In the genomic region with DNA sequence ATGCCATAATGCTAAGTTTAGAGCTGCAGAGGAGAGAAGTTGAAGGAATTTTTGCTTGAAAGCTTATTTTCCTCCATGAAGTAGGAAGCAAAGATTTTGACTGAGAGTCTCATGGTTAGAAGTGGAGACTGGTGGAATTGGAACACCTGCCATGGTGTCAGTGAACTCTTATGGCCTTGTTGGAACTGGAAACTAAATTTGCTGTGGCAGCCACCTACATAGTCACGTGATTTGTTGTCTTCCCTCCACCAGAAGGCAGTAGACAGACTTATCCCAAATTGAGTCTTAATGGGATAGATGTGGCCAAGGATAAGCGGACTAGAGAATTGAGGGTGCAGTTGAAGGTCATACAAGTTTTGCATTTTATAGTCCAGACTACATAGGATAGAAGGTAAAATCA, we compare ENCODE assay signal across 25 cellular contexts. TPM values are rescaled to one million over a fixed set of nuclear protein-coding genes. Genes with fewer than 3 reads are reported as not detected.
DNase-seq lines count a peak whose midpoint lies in the region; ATAC-seq, FAIRE-seq and TF ChIP-seq lines count a peak whose summit lies in the region.
"Had no signal": no experiment of that assay in that cellular context is flagged by ENCODE, and none has a peak within 500 bp of the region (broad histone marks: within the 10 kb centered on the region; RNA-seq: fewer than 3 reads in every experiment).

No MANE protein-coding gene starts in this region.

- no peak for TF ChIP-seq CTCF in keratinocyte (optimal IDR thresholded peaks at IDR 0.05 in 1 of 3, IDR thresholded peaks at IDR 0.05 in 1 of 3, conservative IDR thresholded peaks at IDR 0.05 in 1 of 3; ENCODE audit: extremely low read depth in 1 of 3, insufficient read depth in 2 of 3, low read length in 3 of 3)

- FAIRE-seq in GM12892 (lab: Jason Lieb, UNC) (peak; percentile 24), keratinocyte (lab: Jason Lieb, UNC) (peak; percentile 51), HTR-8/SVneo (lab: Jason Lieb, UNC) (no peak)

- peaks cover 4 to 9% of the 10 kb centered on the region in 2 donors for H3K36me3 Mint-ChIP-seq in activated T-cell treated with anti-CD3 and anti-CD28 coated beads, Interleukin-2, amount 50 U/mL, for 72 hours (ENCODE audit: insufficient read depth in 2 of 2)
- peaks cover 14% of the 10 kb centered on the region for H3K36me3 Mint-ChIP-seq in activated T-cell treated with anti-CD3 and anti-CD28 coated beads, Interleukin-2, amount 50 U/mL, for 4 hours (ENCODE audit: insufficient read depth)
- peaks cover 77% of the 10 kb centered on the region for H3K36me3 Mint-ChIP-seq in activated T-helper 2 cell treated with anti-CD3 and anti-CD28 coated beads, Interferon-gamma antibody, Interleukin-2, Interleukin-4, amounts not matched to agents 10 μg/mL and 5 μg/mL and 100 μg/mL, durations not matched to agents 14 hours and 24 hours and 36 hours (ENCODE audit: low read depth)
- H3K36me3 Mint-ChIP-seq: stimulated activated naive B cell treated with anti-CD40 and anti-IgM and Interleukin-4, amounts not matched to agents 10 μg/mL and 1 μg/mL and 100 μg/mL, for 72 hours had no signal

- peak overlapping the region; percentile 3 for H3K4me2 ChIP-seq in keratinocyte (ENCODE audit: control insufficient read depth, extremely low read depth, insufficient read depth, low read depth, low read length)

- H3K9me1 ChIP-seq in keratinocyte (ENCODE audit: control insufficient read depth, extremely low read depth, insufficient read depth, low read length), result no peaks in the 10 kb centered on the region

- no peaks in the 10 kb centered on the region for H3K36me3 ChIP-seq in keratinocyte (ENCODE audit: control insufficient read depth in 2 of 2, extremely low read depth in 1 of 2, insufficient read depth in 2 of 2, low read length in 2 of 2)
- H3K36me3 ChIP-seq: heart right ventricle, left lung, ovary had no signal

- H3K4me1 ChIP-seq in keratinocyte (ENCODE audit: control insufficient read depth, extremely low read depth, insufficient read depth, low read length), result peaks cover 22% of the 10 kb centered on the region
- H3K4me1 ChIP-seq: left lung had no signal

- no peaks in the 10 kb centered on the region for H3K9me3 ChIP-seq in keratinocyte (ENCODE audit: control insufficient read depth, low read depth, low read length)
- H3K9me3 ChIP-seq: ovary had no signal

- no peaks in the 10 kb centered on the region for H3K9me3 Mint-ChIP-seq in activated T-cell treated with anti-CD3 and anti-CD28 coated beads, Interleukin-2, amount 50 U/mL, for 72 hours
- H3K9me3 Mint-ChIP-seq in activated T-cell treated with anti-CD3 and anti-CD28 coated beads, Interleukin-2, amount 50 U/mL, for 4 hours, result no peaks in the 10 kb centered on the region
- peaks cover 17% of the 10 kb centered on the region for H3K9me3 Mint-ChIP-seq in activated T-helper 2 cell treated with anti-CD3 and anti-CD28 coated beads, Interferon-gamma antibody, Interleukin-2, Interleukin-4, amounts not matched to agents 10 μg/mL and 5 μg/mL and 100 μg/mL, durations not matched to agents 14 hours and 24 hours and 36 hours
- H3K9me3 Mint-ChIP-seq: stimulated activated naive B cell treated with anti-CD40 and anti-IgM and Interleukin-4, amounts not matched to agents 10 μg/mL and 1 μg/mL and 100 μg/mL, for 72 hours had no signal

- no peak for ATAC-seq in activated T-cell treated with anti-CD3 and anti-CD28 coated beads, Interleukin-2, amount 50 U/mL, for 72 hours (replicated peaks in 1 of 2)
- ATAC-seq in activated T-cell treated with anti-CD3 and anti-CD28 coated beads, Interleukin-2, amount 50 U/mL, for 4 hours, result no peak
- no peak for ATAC-seq in HG03175 (IDR thresholded peaks at IDR 0.05; ENCODE audit: unreplicated experiment)
- ATAC-seq: left lung; stimulated activated naive B cell treated with anti-CD40 and anti-IgM and Interleukin-4, amounts not matched to agents 10 μg/mL and 1 μg/mL and 100 μg/mL, for 72 hours; T-helper 17 cell had no signal

- no peak for DNase-seq in activated T-cell treated with anti-CD3 and anti-CD28 coated beads, Interleukin-2, amount 50 U/mL, for 72 hours
- no peak for DNase-seq in activated T-cell treated with anti-CD3 and anti-CD28 coated beads, Interleukin-2, amount 50 U/mL, for 4 hours
- DNase-seq in GM12892 (ENCODE audit: insufficient read length) (no peak), keratinocyte (ENCODE audit: low read depth, low spot score) (no peak), HTR-8/SVneo (ENCODE audit: insufficient read length, low spot score) (no peak), SW 1271 (lab: John Stamatoyannopoulos, UW) (no peak)
- no peak for DNase-seq in activated T-helper 2 cell treated with anti-CD3 and anti-CD28 coated beads, Interferon-gamma antibody, Interleukin-2, Interleukin-4, amounts not matched to agents 10 μg/mL and 5 μg/mL and 100 μg/mL, durations not matched to agents 14 hours and 24 hours and 36 hours (ENCODE audit: low spot score)
- DNase-seq: ACHN; activated naive CD4-positive, alpha-beta T cell treated with anti-CD3 and anti-CD28 coated beads, Interleukin-2, amount 50 U/mL, for 16 hours; cerebellar nuclear complex; COR-L47; DMS79; HCEC 1CT; heart right ventricle; left lung; midbrain; NCI-H1694 treated with DMSO at 0.1 percent for 48 hours; NCI-H2171; NCI-H526; ovary; retina; stimulated activated naive B cell treated with anti-CD40 and anti-IgM and Interleukin-4, amounts not matched to agents 10 μg/mL and 1 μg/mL and 100 μg/mL, for 72 hours; T-helper 17 cell had no signal

- peaks cover 82% of the 10 kb centered on the region for H3K4me1 Mint-ChIP-seq in activated T-cell treated with anti-CD3 and anti-CD28 coated beads, Interleukin-2, amount 50 U/mL, for 72 hours (ENCODE audit: low read depth)
- peaks cover 76% of the 10 kb centered on the region for H3K4me1 Mint-ChIP-seq in activated T-cell treated with anti-CD3 and anti-CD28 coated beads, Interleukin-2, amount 50 U/mL, for 4 hours (ENCODE audit: low read depth)
- H3K4me1 Mint-ChIP-seq in activated T-helper 2 cell treated with anti-CD3 and anti-CD28 coated beads, Interferon-gamma antibody, Interleukin-2, Interleukin-4, amounts not matched to agents 10 μg/mL and 5 μg/mL and 100 μg/mL, durations not matched to agents 14 hours and 24 hours and 36 hours (ENCODE audit: low read depth), result peaks cover 82% of the 10 kb centered on the region

- dilution Hi-C loops in keratinocyte (cut with MboI; ENCODE audit: extremely low pct_ligation_motif_present, low sequenced_read_pairs), result no loop called here

- TF ChIP-seq POLR2A in GM12892 (IDR thresholded peaks at IDR 0.05; ENCODE audit: low read depth, low read length), result no peak

- peak overlapping the region; percentile 89 for H3K27ac Mint-ChIP-seq in activated T-cell treated with anti-CD3 and anti-CD28 coated beads, Interleukin-2, amount 50 U/mL, for 72 hours
- peak overlapping the region; percentile 80 for H3K27ac Mint-ChIP-seq in activated T-helper 2 cell treated with anti-CD3 and anti-CD28 coated beads, Interferon-gamma antibody, Interleukin-2, Interleukin-4, amounts not matched to agents 10 μg/mL and 5 μg/mL and 100 μg/mL, durations not matched to agents 14 hours and 24 hours and 36 hours
- H3K27ac Mint-ChIP-seq: nephron; stimulated activated naive B cell treated with anti-CD40 and anti-IgM and Interleukin-4, amounts not matched to agents 10 μg/mL and 1 μg/mL and 100 μg/mL, for 72 hours; T-helper 17 cell had no signal

- H3K4me3 ChIP-seq in keratinocyte (ENCODE audit: control insufficient read depth in 2 of 3, extremely low read depth in 1 of 3, insufficient read depth in 2 of 3, low read depth in 1 of 3, low read length in 3 of 3), result no peak overlapping the region
- H3K4me3 ChIP-seq: heart right ventricle, left lung, ovary had no signal

- no peaks in the 10 kb centered on the region for H3K27me3 ChIP-seq in keratinocyte (ENCODE audit: control insufficient read depth, extremely low read depth, insufficient read depth, low read length)
- H3K27me3 ChIP-seq: heart right ventricle, left lung, ovary had no signal

- peak overlapping the region; percentile 74 to 81 for H3K4me3 Mint-ChIP-seq in activated T-cell treated with anti-CD3 and anti-CD28 coated beads, Interleukin-2, amount 50 U/mL, for 72 hours
- H3K4me3 Mint-ChIP-seq in activated T-cell treated with anti-CD3 and anti-CD28 coated beads, Interleukin-2, amount 50 U/mL, for 4 hours, result no peak overlapping the region
- peak overlapping the region; percentile 6 for H3K4me3 Mint-ChIP-seq in activated T-helper 2 cell treated with anti-CD3 and anti-CD28 coated beads, Interferon-gamma antibody, Interleukin-2, Interleukin-4, amounts not matched to agents 10 μg/mL and 5 μg/mL and 100 μg/mL, durations not matched to agents 14 hours and 24 hours and 36 hours (ENCODE audit: low read depth)
- H3K4me3 Mint-ChIP-seq: nephron, T-helper 17 cell had no signal

- H3K9ac ChIP-seq in keratinocyte (ENCODE audit: control insufficient read depth, extremely low read depth, insufficient read depth, low read length), result no peak overlapping the region

- H3K27ac ChIP-seq in keratinocyte (ENCODE audit: control insufficient read depth, insufficient read depth, low read length), result no peak overlapping the region
- H3K27ac ChIP-seq: heart right ventricle, left lung, ovary had no signal

- intact Hi-C loops in activated T-helper 2 cell treated with anti-CD3 and anti-CD28 coated beads, Interferon-gamma antibody, Interleukin-2, Interleukin-4, amounts not matched to agents 10 μg/mL and 5 μg/mL and 100 μg/mL, durations not matched to agents 14 hours and 24 hours and 36 hours (cut with micrococcal nuclease), result no loop called here

- peaks cover 96% of the 10 kb centered on the region for H3K79me2 ChIP-seq in keratinocyte (ENCODE audit: control insufficient read depth, insufficient read depth, low read length)

- no peak overlapping the region for H2AFZ ChIP-seq in keratinocyte (ENCODE audit: control insufficient read depth, low read length)

- no peaks in the 10 kb centered on the region for H3K27me3 Mint-ChIP-seq in activated T-cell treated with anti-CD3 and anti-CD28 coated beads, Interleukin-2, amount 50 U/mL, for 72 hours (ENCODE audit: low read depth)
- no peaks in the 10 kb centered on the region for H3K27me3 Mint-ChIP-seq in activated T-cell treated with anti-CD3 and anti-CD28 coated beads, Interleukin-2, amount 50 U/mL, for 4 hours (ENCODE audit: low read depth)
- no peaks in the 10 kb centered on the region for H3K27me3 Mint-ChIP-seq in activated T-helper 2 cell treated with anti-CD3 and anti-CD28 coated beads, Interferon-gamma antibody, Interleukin-2, Interleukin-4, amounts not matched to agents 10 μg/mL and 5 μg/mL and 100 μg/mL, durations not matched to agents 14 hours and 24 hours and 36 hours (ENCODE audit: low read depth)
- H3K27me3 Mint-ChIP-seq: T-helper 17 cell had no signal

- no peaks in the 10 kb centered on the region for H4K20me1 ChIP-seq in keratinocyte (ENCODE audit: control insufficient read depth, extremely low read depth, insufficient read depth, low read length)

RNA-seq across cellular contexts. Expression of a gene that starts 22.1 kb away (rescaled TPM):
- total RNA-seq in activated T-cell treated with anti-CD3 and anti-CD28 coated beads, Interleukin-2, amount 50 U/mL, for 72 hours, result 100 to 1,000 TPM; 114 to 124 TPM
- 100 to 1,000 TPM; 248 to 281 (median 274) TPM for total RNA-seq in activated T-cell treated with anti-CD3 and anti-CD28 coated beads, Interleukin-2, amount 50 U/mL, for 4 hours
- polyA plus RNA-seq in GM12892 (2012; ENCODE audit: missing spikeins), result 25.2 TPM
- total RNA-seq in activated T-helper 2 cell treated with anti-CD3 and anti-CD28 coated beads, Interferon-gamma antibody, Interleukin-2, Interleukin-4, amounts not matched to agents 10 μg/mL and 5 μg/mL and 100 μg/mL, durations not matched to agents 14 hours and 24 hours and 36 hours, result 227 and 231 TPM in 2 replicates
- polyA plus RNA-seq in keratinocyte, result 119 to 244 TPM (median 209 TPM) in 3 replicates
- 126 TPM for polyA plus RNA-seq in keratinocyte (2011; ENCODE audit: low read depth)
- 83.4 and 168 TPM in 2 replicates for polyA plus RNA-seq in keratinocyte (2011; cell fraction: cytosol; rRNA removed)
- polyA plus RNA-seq in keratinocyte (2011; cell fraction: nucleus; rRNA removed), result 141 and 143 TPM in 2 replicates
- polyA plus RNA-seq in keratinocyte (2012; ENCODE audit: low replicate concordance), result 109 and 156 TPM in 2 replicates
- 113 to 127 TPM (median 125 TPM) in 3 replicates for polyA minus RNA-seq in keratinocyte
- polyA minus RNA-seq in keratinocyte (2011; cell fraction: cytosol; rRNA and poly(A)+ RNA removed), result 103 TPM
- polyA minus RNA-seq in keratinocyte (2011; cell fraction: nucleus; rRNA and poly(A)+ RNA removed), result 127 and 253 TPM in 2 replicates
